19 cellular contexts compared by ENCODE assay signal in genomic region chr20:9180480-9181257, GRCh38.
DNase-seq lines count a peak whose midpoint lies in the region; ATAC-seq, FAIRE-seq and TF ChIP-seq lines count a peak whose summit lies in the region.
"Had no signal": no experiment of that assay in that cellular context is flagged by ENCODE, and none has a peak within 500 bp of the region (broad histone marks: within the 10 kb centered on the region; RNA-seq: fewer than 3 reads in every experiment).

No MANE protein-coding gene starts in this region.

- FAIRE-seq in H1 (lab: Jason Lieb, UNC), result peak; percentile 84
- FAIRE-seq: RCC 7860 had no signal

- H4K91ac ChIP-seq in H9 (ENCODE audit: insufficient read length, low read depth, low read length), result no peak overlapping the region
- peak overlapping the region; percentile 13; the same call in 1 of the 2 replicates for H4K91ac ChIP-seq in IMR-90 (ENCODE audit: insufficient read depth, low read depth, low read length)
- no peak overlapping the region for H4K91ac ChIP-seq in H1 (replicated peaks; ENCODE audit: insufficient read length, low read length)
- H4K91ac ChIP-seq in neuronal stem cell (ENCODE audit: low read depth, low read length, poor library complexity), result no peak overlapping the region

- TF ChIP-seq CTCF in H9 (conservative IDR thresholded peaks at IDR 0.05), result no peak
- no peak for TF ChIP-seq CTCF in IMR-90 (conservative IDR thresholded peaks at IDR 0.05; ENCODE audit: low read depth, low read length)
- TF ChIP-seq CTCF in H1 (IDR thresholded peaks at IDR 0.05; ENCODE audit: control extremely low read depth in 1 of 3, insufficient read depth in 1 of 3, low read depth in 1 of 3, low read length in 3 of 3), result no peak

- H3K79me1 ChIP-seq in H9 (ENCODE audit: insufficient read depth, low read depth, low read length, poor library complexity, severe bottlenecking) (no peaks in the 10 kb centered on the region), IMR-90 (ENCODE audit: low read depth in 1 of 2, low read length in 2 of 2) (peaks cover 34 to 81% of the 10 kb centered on the region in 2 experiments), H1 (ENCODE audit: low read depth, low read length) (no peaks in the 10 kb centered on the region; the same call in 1 of the 2 replicates), neuronal stem cell (ENCODE audit: low read depth, low read length) (no peaks in the 10 kb centered on the region)

- H3K9ac ChIP-seq in H9 (ENCODE audit: extremely low read depth, insufficient read length, low read length) (no peak overlapping the region), IMR-90 (ENCODE audit: low read depth, low read length) (no peak overlapping the region), H1 (replicated peaks in 1 of 4; ENCODE audit: extremely low read depth in 1 of 4, low read depth in 3 of 4, low read length in 3 of 4) (no peak overlapping the region), neuronal stem cell (ENCODE audit: low read depth, low read length, poor library complexity) (no peak overlapping the region)

- H3K4me1 ChIP-seq in H9 (ENCODE audit: insufficient read depth, low read length), result peaks cover 11% of the 10 kb centered on the region
- H3K4me1 ChIP-seq in IMR-90 (ENCODE audit: control insufficient read depth, insufficient read depth, low read length), result peaks cover 11% of the 10 kb centered on the region
- H3K4me1 ChIP-seq in H1 (replicated peaks in 1 of 4; ENCODE audit: control insufficient read depth in 3 of 4, insufficient read depth in 4 of 4, low read length in 3 of 4), result peaks cover 0 to 12% (median 8%) of the 10 kb centered on the region in 4 experiments; a peak in 5 of 7 replicates
- H3K4me1 ChIP-seq in neuronal stem cell (ENCODE audit: control insufficient read depth in 2 of 2, insufficient read depth in 1 of 2, low read depth in 1 of 2, low read length in 2 of 2), result peaks cover 2 to 7% of the 10 kb centered on the region in 2 donors

- no peak overlapping the region for H2BK120ac ChIP-seq in H9 (ENCODE audit: low read depth, low read length, poor library complexity, severe bottlenecking)
- peak overlapping the region; percentile 27; the same call in 1 of the 2 replicates for H2BK120ac ChIP-seq in IMR-90 (ENCODE audit: low read depth, low read length)
- H2BK120ac ChIP-seq in H1 (replicated peaks; ENCODE audit: low read depth, low read length), result no peak overlapping the region
- no peak overlapping the region for H2BK120ac ChIP-seq in neuronal stem cell (ENCODE audit: low read depth, low read length)

- peaks cover 21% of the 10 kb centered on the region for H3K9me1 ChIP-seq in IMR-90 (ENCODE audit: insufficient read depth, low read length)

- POLR2A ChIA-PET in IMR-90 (lab: Charles Lee; ENCODE audit: unreplicated experiment), result no interaction called here
- POLR2A ChIA-PET in H1 (lab: Charles Lee; ENCODE audit: partially characterized antibody), result no interaction called here

- no peaks in the 10 kb centered on the region for H3K27me3 Mint-ChIP-seq in H9 (ENCODE audit: low read depth)
- H3K27me3 Mint-ChIP-seq: CD8-positive, alpha-beta memory T cell had no signal

- H2BK5ac ChIP-seq in H9 (ENCODE audit: insufficient read length, low read length) (no peak overlapping the region), IMR-90 (ENCODE audit: low read depth, low read length, poor library complexity, severe bottlenecking) (no peak overlapping the region), H1 (ENCODE audit: low read depth, low read length) (peak overlapping the region; percentile 50; the same call in 1 of the 2 replicates), neuronal stem cell (ENCODE audit: low read length) (no peak overlapping the region)

- H3K9me3 Mint-ChIP-seq in H9, result no peaks in the 10 kb centered on the region

- H3T11ph ChIP-seq in H9 (ENCODE audit: low read length), result no peak overlapping the region

- H3K56ac ChIP-seq in H9 (ENCODE audit: insufficient read length, low read depth, low read length) (no peak overlapping the region), IMR-90 (ENCODE audit: extremely low read depth, insufficient read depth, low read length) (no peak overlapping the region), H1 (replicated peaks; ENCODE audit: insufficient read length, low read depth, low read length) (no peak overlapping the region)

- H3K79me2 ChIP-seq in H9 (ENCODE audit: insufficient read depth, low read length) (no peaks in the 10 kb centered on the region; the same call in 1 of the 2 replicates), H1 (ENCODE audit: control insufficient read depth in 1 of 2, insufficient read depth in 2 of 2, low read length in 2 of 2) (peaks cover 0 to 4% of the 10 kb centered on the region in 2 experiments; a peak in 1 of 4 replicates)

- H3K27ac Mint-ChIP-seq in H9, result peak overlapping the region; percentile 3 to 92 (median 12); a peak in 5 of 7 replicates
- H3K27ac Mint-ChIP-seq: CD8-positive, alpha-beta memory T cell had no signal

- H3K23me2 ChIP-seq in H9 (ENCODE audit: insufficient read length, low read depth, low read length, poor library complexity, severe bottlenecking), result no peaks in the 10 kb centered on the region
- no peaks in the 10 kb centered on the region for H3K23me2 ChIP-seq in H1 (ENCODE audit: low read depth, low read length)

- no peak for TF ChIP-seq POLR2A in IMR-90 (IDR thresholded peaks at IDR 0.05; ENCODE audit: low read depth, low read length)
- no peak for TF ChIP-seq POLR2A in H1 (IDR thresholded peaks at IDR 0.05; ENCODE audit: control extremely low read depth in 1 of 2, low read depth in 2 of 2, low read length in 2 of 2)

- H3K27ac ChIP-seq in H9 (ENCODE audit: insufficient read length, low read depth, low read length) (peak overlapping the region; percentile 29), IMR-90 (ENCODE audit: insufficient read depth, low read length) (no peak overlapping the region), H1 (ENCODE audit: low read depth, low read length) (no peak overlapping the region), neuronal stem cell (replicated peaks; ENCODE audit: low read length) (no peak overlapping the region)
- H3K27ac ChIP-seq: SK-N-MC had no signal

- dilution Hi-C loops in IMR-90 (cut with HindIII; ENCODE audit: low sequenced_read_pairs, unreplicated experiment), result no loop called here

- no peak for TF ChIP-seq EP300 in H1 (IDR thresholded peaks at IDR 0.05; ENCODE audit: borderline replicate concordance in 1 of 2, low read depth in 2 of 2, low read length in 2 of 2)

- no peaks in the 10 kb centered on the region for H3K27me3 ChIP-seq in H9 (ENCODE audit: insufficient read depth, low read length)
- H3K27me3 ChIP-seq in IMR-90 (ENCODE audit: control insufficient read depth, insufficient read depth, low read length), result no peaks in the 10 kb centered on the region
- no peaks in the 10 kb centered on the region for H3K27me3 ChIP-seq in H1 (replicated peaks in 1 of 4; ENCODE audit: control insufficient read depth in 3 of 4, extremely low read depth in 1 of 4, insufficient read depth in 3 of 4, low read length in 3 of 4)
- H3K27me3 ChIP-seq in neuronal stem cell (ENCODE audit: control insufficient read depth in 3 of 3, insufficient read depth in 3 of 3, low read depth in 1 of 3, low read length in 3 of 3), result no peaks in the 10 kb centered on the region

- H4K20me1 ChIP-seq in H9 (ENCODE audit: control insufficient read depth, insufficient read depth, insufficient read length) (no peaks in the 10 kb centered on the region), IMR-90 (ENCODE audit: insufficient read depth, low read length) (peaks cover 4% of the 10 kb centered on the region; the same call in 1 of the 2 replicates), H1 (replicated peaks in 1 of 2; ENCODE audit: control insufficient read depth in 1 of 2, insufficient read depth in 2 of 2, low read length in 2 of 2) (no peaks in the 10 kb centered on the region)

- H3K23ac ChIP-seq in H9 (ENCODE audit: insufficient read length, low read depth, low read length) (no peak overlapping the region), IMR-90 (ENCODE audit: low read depth, low read length) (peak overlapping the region; percentile 45; the same call in 1 of the 2 replicates), H1 (ENCODE audit: insufficient read length) (no peak overlapping the region), neuronal stem cell (ENCODE audit: low read depth, low read length, poor library complexity) (no peak overlapping the region)

- no peak for DNase-seq in H9
- no peak for DNase-seq in IMR-90
- DNase-seq in H1 (ENCODE audit: low read depth in 1 of 2, low spot score in 2 of 2), result no peak
- no peak for DNase-seq in neuronal stem cell (ENCODE audit: low spot score)
- DNase-seq in HUDEP-2 (lab: John Stamatoyannopoulos, UW; ENCODE audit: unreplicated experiment in 76 of 76), result no peak
- no peak for DNase-seq in globus pallidus (ENCODE audit: low spot score)
- DNase-seq: ACHN; C1 segment of cervical spinal cord; CD8-positive, alpha-beta memory T cell; DMS79; NCI-H1417; NCI-H1930; NCI-H69; NK-92 treated with Interleukin-12 subunit alpha and Interleukin-12 subunit beta, amount 100 ng/mL, for 24 hours; Right ventricle myocardium superior had no signal

- intact Hi-C loops in IMR-90 (cut with micrococcal nuclease), result no loop called here

- TF ChIP-seq RAD21 in IMR-90 (IDR thresholded peaks at IDR 0.05; ENCODE audit: low read length) (no peak), H1 (IDR thresholded peaks at IDR 0.05 in 1 of 2, conservative IDR thresholded peaks at IDR 0.05 in 1 of 2; ENCODE audit: low read depth in 2 of 2, low read length in 2 of 2) (no peak)

- H4K5ac ChIP-seq in H9 (ENCODE audit: insufficient read length, low read depth, low read length), result no peak overlapping the region
- no peak overlapping the region for H4K5ac ChIP-seq in IMR-90 (ENCODE audit: low read depth, low read length)
- peak overlapping the region; percentile 32 for H4K5ac ChIP-seq in H1 (ENCODE audit: insufficient read length, low read depth, low read length)

- no peak overlapping the region for H2AK5ac ChIP-seq in H9 (ENCODE audit: insufficient read length, low read length)
- H2AK5ac ChIP-seq in IMR-90 (ENCODE audit: low read depth, low read length), result no peak overlapping the region
- H2AK5ac ChIP-seq in H1 (ENCODE audit: low read depth, low read length), result no peak overlapping the region
- H2AK5ac ChIP-seq in neuronal stem cell (ENCODE audit: low read depth, low read length), result no peak overlapping the region

- H3K36me3 ChIP-seq in IMR-90 (ENCODE audit: control insufficient read depth, insufficient read depth, low read length) (no peaks in the 10 kb centered on the region), H1 (ENCODE audit: control insufficient read depth in 2 of 4, insufficient read depth in 4 of 4, low read length in 3 of 4) (no peaks in the 10 kb centered on the region), neuronal stem cell (replicated peaks in 1 of 2; ENCODE audit: control insufficient read depth in 2 of 2, insufficient read depth in 2 of 2, low read length in 2 of 2) (no peaks in the 10 kb centered on the region)

- peaks cover 2 to 13% (median 4%) of the 10 kb centered on the region in 3 experiments; a peak in 6 of 7 replicates for H3K36me3 Mint-ChIP-seq in H9 (ENCODE audit: insufficient read depth in 1 of 3, low read depth in 3 of 3)
- H3K36me3 Mint-ChIP-seq: CD8-positive, alpha-beta memory T cell had no signal

- in situ Hi-C loops in IMR-90 (cut with MboI; ENCODE audit: low sequenced_read_pairs), result no loop called here

- no peak overlapping the region for H3K4me3 Mint-ChIP-seq in H9
- H3K4me3 Mint-ChIP-seq: CD8-positive, alpha-beta memory T cell had no signal

- no peaks in the 10 kb centered on the region for H3K9me3 ChIP-seq in H9 (ENCODE audit: control insufficient read depth, low read depth, low read length)
- no peaks in the 10 kb centered on the region for H3K9me3 ChIP-seq in IMR-90 (ENCODE audit: control insufficient read depth, insufficient read depth, low read length)
- no peaks in the 10 kb centered on the region for H3K9me3 ChIP-seq in H1 (ENCODE audit: insufficient read depth in 2 of 2, low read depth in 1 of 2, low read length in 1 of 2)
- H3K9me3 ChIP-seq in neuronal stem cell (replicated peaks in 1 of 2; ENCODE audit: control insufficient read depth in 2 of 2, insufficient read depth in 1 of 2, low read depth in 1 of 2, low read length in 2 of 2), result no peaks in the 10 kb centered on the region

- no peak overlapping the region for H4K8ac ChIP-seq in H9 (replicated peaks; ENCODE audit: insufficient read length, low read depth, low read length)
- peak overlapping the region in 1 of 2 experiments; percentile 38; a peak in 1 of 4 replicates for H4K8ac ChIP-seq in IMR-90 (ENCODE audit: low read depth in 2 of 2, low read length in 2 of 2)
- no peak overlapping the region for H4K8ac ChIP-seq in H1 (ENCODE audit: extremely low read depth, insufficient read depth, low read length)
- H4K8ac ChIP-seq in neuronal stem cell (ENCODE audit: low read depth, low read length), result no peak overlapping the region

- H2BK12ac ChIP-seq in H9 (ENCODE audit: insufficient read length, low read depth, low read length), result no peak overlapping the region
- H2BK12ac ChIP-seq in H1 (ENCODE audit: low read depth, low read length), result no peak overlapping the region
- no peak overlapping the region for H2BK12ac ChIP-seq in neuronal stem cell (ENCODE audit: low read length)

- H2BK15ac ChIP-seq in H9 (ENCODE audit: low read depth, low read length) (no peak overlapping the region), IMR-90 (ENCODE audit: low read depth, low read length) (no peak overlapping the region), H1 (ENCODE audit: low read length) (no peak overlapping the region), neuronal stem cell (ENCODE audit: low read length) (no peak overlapping the region)

- CTCF ChIA-PET in IMR-90 (lab: Yijun Ruan, JAX) (interaction anchor here (0.6 kb wide), 1 partner anchor 826 kb away, joined by 3 read pairs; no protein-coding TSS in a partner anchor), H1 (lab: Charles Lee; ENCODE audit: partially characterized antibody) (interaction anchor here (1.0 to 1.5 kb wide), 2 partner anchors 81 to 368 kb away, joined by 3 to 4 read pairs; no protein-coding TSS in a partner anchor)

- no CpG with 5 or more reads among the region's 1 CpG for WGBS in H9 (ENCODE audit: extremely low coverage, insufficient read length, low lambda C conversion rate)
- no CpG with 5 or more reads among the region's 1 CpG for WGBS in IMR-90 (ENCODE audit: extremely low coverage in 2 of 2, insufficient read length in 1 of 2), 2 experiments
- 56% methylated on average over 1 of the region's 1 CpG; no CpG with 5 or more reads in 1 of the 2 experiments for WGBS in H1 (ENCODE audit: extremely low coverage in 1 of 2, insufficient coverage in 1 of 2, insufficient read length in 1 of 2, insufficient replicate concordance in 2 of 2, low coverage in 1 of 2, low lambda C conversion rate in 2 of 2, missing lambda C conversion rate in 1 of 2), 2 experiments
- no CpG with 5 or more reads among the region's 1 CpG for WGBS in neuronal stem cell (ENCODE audit: extremely low coverage in 2 of 2, insufficient read length in 2 of 2, insufficient replicate concordance in 1 of 2), 2 donors

- H3K4me1 Mint-ChIP-seq in H9, result peaks cover 35 to 38% of the 10 kb centered on the region in 2 experiments
- H3K4me1 Mint-ChIP-seq: CD8-positive, alpha-beta memory T cell had no signal

- H3K4me3 ChIP-seq in IMR-90 (ENCODE audit: insufficient read depth, low read depth, low read length) (no peak overlapping the region), H1 (ENCODE audit: extremely low read depth in 1 of 4, insufficient read depth in 2 of 4, low read depth in 3 of 4, low read length in 4 of 4) (no peak overlapping the region), neuronal stem cell (ENCODE audit: low read length in 2 of 2) (no peak overlapping the region)
- H3K4me3 ChIP-seq: SK-N-MC had no signal

- no peak overlapping the region for H3K18ac ChIP-seq in H9 (ENCODE audit: insufficient read length, low read depth, low read length)
- H3K18ac ChIP-seq in IMR-90 (ENCODE audit: low read depth, low read length), result no peak overlapping the region
- H3K18ac ChIP-seq in H1 (ENCODE audit: extremely low read depth, low read length), result peak overlapping the region; percentile 5; the same call in 1 of the 2 replicates
- H3K18ac ChIP-seq in neuronal stem cell (ENCODE audit: low read length), result no peak overlapping the region

- H3K14ac ChIP-seq in H9 (ENCODE audit: insufficient read depth, low read length), result no peak overlapping the region
- peak overlapping the region; percentile 46 for H3K14ac ChIP-seq in IMR-90 (replicated peaks; ENCODE audit: low read depth, low read length)
- no peak overlapping the region for H3K14ac ChIP-seq in H1 (ENCODE audit: insufficient read length)
- no peak overlapping the region for H3K14ac ChIP-seq in neuronal stem cell (ENCODE audit: low read length)

- H3K4me2 ChIP-seq in H9 (ENCODE audit: insufficient read depth, insufficient read length, low read length), result no peak overlapping the region
- no peak overlapping the region for H3K4me2 ChIP-seq in IMR-90 (ENCODE audit: low read depth, low read length)
- peak overlapping the region; percentile 41 to 51; a peak in 3 of 4 replicates for H3K4me2 ChIP-seq in H1 (ENCODE audit: insufficient read depth in 1 of 2, low read depth in 2 of 2, low read length in 2 of 2)
- no peak overlapping the region for H3K4me2 ChIP-seq in neuronal stem cell (ENCODE audit: insufficient read depth, low read length, poor library complexity, severe bottlenecking)

- H2AFZ ChIP-seq in H9 (ENCODE audit: low read length) (no peak overlapping the region), IMR-90 (replicated peaks; ENCODE audit: low read length, poor library complexity) (no peak overlapping the region), H1 (ENCODE audit: low read length) (no peak overlapping the region), neuronal stem cell (ENCODE audit: low read length) (no peak overlapping the region)

- no TSS peak for BruUV-seq in IMR-90 (replicated peaks; lab: Mats Ljungman, UMichigan)

- H3K4ac ChIP-seq in H9 (ENCODE audit: low read depth, low read length), result no peak overlapping the region
- H3K4ac ChIP-seq in IMR-90 (ENCODE audit: low read depth, low read length), result peak overlapping the region; percentile 23; the same call in 1 of the 2 replicates
- H3K4ac ChIP-seq in H1 (replicated peaks; ENCODE audit: insufficient read length, low read depth, low read length), result no peak overlapping the region
- peak overlapping the region; percentile 32 for H3K4ac ChIP-seq in neuronal stem cell (ENCODE audit: low read length)

- no peak overlapping the region for H2AK9ac ChIP-seq in IMR-90 (replicated peaks; ENCODE audit: low read depth, low read length, poor library complexity)

- H2BK20ac ChIP-seq in H9 (ENCODE audit: low read depth, low read length, poor library complexity, severe bottlenecking), result no peak overlapping the region
- no peak overlapping the region; the same call in 1 of the 2 replicates for H2BK20ac ChIP-seq in IMR-90 (ENCODE audit: low read depth, low read length)
- no peak overlapping the region for H2BK20ac ChIP-seq in H1 (ENCODE audit: low read length)

- no peak for ATAC-seq in IMR-90 (ENCODE audit: low read depth)
- no peak for ATAC-seq in GM21423 (IDR thresholded peaks at IDR 0.05; ENCODE audit: unreplicated experiment)
- ATAC-seq: HCT116 had no signal

Comparison
In these comparisons a context has a peak if more than half of its experiments do, and no peak if none do; other contexts are left out.
1. H3K4ac ChIP-seq: peak in IMR-90 (single experiment) and neuronal stem cell (single experiment); none in H9 (single experiment) and H1 (single experiment).
2. H3K4me2 ChIP-seq: peak in H1 (2 of 2); none in H9 (single experiment), IMR-90 (single experiment) and neuronal stem cell (single experiment).